Comparison of ENCODE assay signal across 8 cellular contexts in the genomic region with DNA sequence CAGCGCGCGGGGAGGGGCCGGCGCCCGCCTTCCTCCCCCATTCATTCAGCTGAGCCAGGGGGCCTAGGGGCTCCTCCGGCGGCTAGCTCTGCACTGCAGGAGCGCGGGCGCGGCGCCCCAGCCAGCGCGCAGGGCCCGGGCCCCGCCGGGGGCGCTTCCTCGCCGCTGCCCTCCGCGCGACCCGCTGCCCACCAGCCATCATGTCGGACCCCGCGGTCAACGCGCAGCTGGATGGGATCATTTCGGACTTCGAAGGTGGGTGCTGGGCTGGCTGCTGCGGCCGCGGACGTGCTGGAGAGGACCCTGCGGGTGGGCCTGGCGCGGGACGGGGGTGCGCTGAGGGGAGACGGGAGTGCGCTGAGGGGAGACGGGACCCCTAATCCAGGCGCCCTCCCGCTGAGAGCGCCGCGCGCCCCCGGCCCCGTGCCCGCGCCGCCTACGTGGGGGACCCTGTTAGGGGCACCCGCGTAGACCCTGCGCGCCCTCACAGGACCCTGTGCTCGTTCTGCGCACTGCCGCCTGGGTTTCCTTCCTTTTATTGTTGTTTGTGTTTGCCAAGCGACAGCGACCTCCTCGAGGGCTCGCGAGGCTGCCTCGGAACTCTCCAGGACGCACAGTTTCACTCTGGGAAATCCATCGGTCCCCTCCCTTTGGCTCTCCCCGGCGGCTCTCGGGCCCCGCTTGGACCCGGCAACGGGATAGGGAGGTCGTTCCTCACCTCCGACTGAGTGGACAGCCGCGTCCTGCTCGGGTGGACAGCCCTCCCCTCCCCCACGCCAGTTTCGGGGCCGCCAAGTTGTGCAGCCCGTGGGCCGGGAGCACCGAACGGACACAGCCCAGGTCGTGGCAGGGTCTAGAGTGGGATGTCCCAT.
DNase-seq lines count a peak whose midpoint lies in the region; ATAC-seq and TF ChIP-seq lines count a peak whose summit lies in the region.

No MANE protein-coding gene starts in this region.

- peak overlapping the region; percentile 90 to 98 (median 95) for H3K27ac Mint-ChIP-seq in CD8-positive, alpha-beta memory T cell
- H3K27ac Mint-ChIP-seq in natural killer cell, result peak overlapping the region; percentile 81 to 82

- intact Hi-C loops in natural killer cell (cut with micrococcal nuclease), result loop anchor here (2.0 to 5.0 kb wide), 3 partner anchors 27 to 41 kb away; no protein-coding TSS in a partner anchor

- H3K27me3 ChIP-seq in CD8-positive, alpha-beta memory T cell (ENCODE audit: insufficient read depth, low read length, poor library complexity, severe bottlenecking), result no peaks in the 10 kb centered on the region
- no peaks in the 10 kb centered on the region for H3K27me3 ChIP-seq in WERI-Rb-1 (ENCODE audit: insufficient read depth, low read depth, severe bottlenecking)

- H3K36me3 ChIP-seq in CD8-positive, alpha-beta memory T cell (ENCODE audit: insufficient read depth, low read length), result no peaks in the 10 kb centered on the region
- no peaks in the 10 kb centered on the region for H3K36me3 ChIP-seq in HEK293 (ENCODE audit: control insufficient read depth in 2 of 2, insufficient read depth in 1 of 2, low read length in 2 of 2)
- peaks cover 21% of the 10 kb centered on the region for H3K36me3 ChIP-seq in WERI-Rb-1

- no peaks in the 10 kb centered on the region for H3K27me3 Mint-ChIP-seq in CD8-positive, alpha-beta memory T cell
- no peaks in the 10 kb centered on the region for H3K27me3 Mint-ChIP-seq in natural killer cell (ENCODE audit: low read depth in 2 of 2)

- H3K4me1 ChIP-seq in CD8-positive, alpha-beta memory T cell (ENCODE audit: insufficient read depth, low read length), result peaks cover 79% of the 10 kb centered on the region
- peaks cover 15% of the 10 kb centered on the region for H3K4me1 ChIP-seq in HEK293 (ENCODE audit: control insufficient read depth, insufficient read depth, low read length)

- no peaks in the 10 kb centered on the region for H3K9me3 Mint-ChIP-seq in CD8-positive, alpha-beta memory T cell
- no peaks in the 10 kb centered on the region for H3K9me3 Mint-ChIP-seq in natural killer cell

- peak overlapping the region; percentile 90 for H3K4me3 ChIP-seq in CD8-positive, alpha-beta memory T cell (ENCODE audit: low read length)
- H3K4me3 ChIP-seq in HEK293 (ENCODE audit: low read depth, low read length) (peak overlapping the region; percentile 76), WERI-Rb-1 (ENCODE audit: low read depth, low read length) (no peak overlapping the region), epithelial cell of esophagus (ENCODE audit: low read length) (peak overlapping the region; percentile 40)

- peaks cover 63 to 76% (median 73%) of the 10 kb centered on the region in 3 donors for H3K4me1 Mint-ChIP-seq in CD8-positive, alpha-beta memory T cell
- peaks cover 52 to 66% of the 10 kb centered on the region in 2 donors for H3K4me1 Mint-ChIP-seq in natural killer cell

- CTCF ChIA-PET in CD8-positive, alpha-beta memory T cell (lab: Charles Lee), result interaction anchor here (0.5 to 4.9 kb wide), 25 partner anchors 9 to 123 kb away, joined by 3 to 55 read pairs (median 4); no protein-coding TSS in a partner anchor
- CTCF ChIA-PET in HEK293 (lab: Yijun Ruan, JAX), result interaction anchor here (0.8 to 1.3 kb wide), 3 partner anchors 42 to 93 kb away, joined by 3 to 5 read pairs (median 3); no protein-coding TSS in a partner anchor

- H3K4me3 Mint-ChIP-seq in CD8-positive, alpha-beta memory T cell, result peak overlapping the region; percentile 94 to 100 (median 100)
- peak overlapping the region; percentile 97 for H3K4me3 Mint-ChIP-seq in natural killer cell

- POLR2A ChIA-PET in CD8-positive, alpha-beta memory T cell (lab: Charles Lee), result interaction anchor here (1.0 to 4.0 kb wide), 11 partner anchors 9 to 121 kb away, joined by 3 to 35 read pairs (median 5); no protein-coding TSS in a partner anchor
- POLR2A ChIA-PET in HEK293 (lab: Yijun Ruan, JAX), result interaction anchor here (0.6 to 1.0 kb wide), 3 partner anchors 15 to 367 kb away, joined by 3 read pairs; no protein-coding TSS in a partner anchor

- DNase-seq in CD8-positive, alpha-beta memory T cell, result peak in 4 of 5 donors; percentile 23 to 75 (median 54)
- no peak for DNase-seq in WERI-Rb-1
- DNase-seq in epithelial cell of esophagus (ENCODE audit: low read depth), result no peak
- DNase-seq in natural killer cell, result no peak
- no peak for DNase-seq in NCI-H187 (lab: John Stamatoyannopoulos, UW)
- DNase-seq in HT-29 (ENCODE audit: low spot score), result no peak
- DNase-seq in kidney glomerular epithelial cell (lab: John Stamatoyannopoulos, UW), result no peak

- peaks cover 0 to 19% (median 2%) of the 10 kb centered on the region in 3 donors for H3K36me3 Mint-ChIP-seq in CD8-positive, alpha-beta memory T cell
- no peaks in the 10 kb centered on the region for H3K36me3 Mint-ChIP-seq in natural killer cell

- ATAC-seq in natural killer cell, result peak; percentile 27 to 53 (median 43)

- H3K27ac ChIP-seq in CD8-positive, alpha-beta memory T cell (ENCODE audit: low read depth, low read length), result peak overlapping the region; percentile 82
- H3K27ac ChIP-seq in HEK293 (ENCODE audit: extremely low read depth, low read depth, low read length), result peak overlapping the region; percentile 92
- peak overlapping the region; percentile 89 for H3K27ac ChIP-seq in WERI-Rb-1

- TF ChIP-seq CTCF in HEK293 (tag by site-specific recombination; IDR thresholded peaks at IDR 0.05) (peak; percentile 30; the same call in 1 of the 2 replicates), WERI-Rb-1 (IDR thresholded peaks at IDR 0.05; ENCODE audit: low read depth, low read length) (no peak), epithelial cell of esophagus (IDR thresholded peaks at IDR 0.05; ENCODE audit: insufficient read depth, low read depth, low read length, missing control alignments) (no peak), natural killer cell (IDR thresholded peaks at IDR 0.05) (no peak)

- H3K9me3 ChIP-seq in CD8-positive, alpha-beta memory T cell (ENCODE audit: low read length), result no peaks in the 10 kb centered on the region
- H3K9me3 ChIP-seq in HEK293 (ENCODE audit: control insufficient read depth, insufficient read depth, low read depth, low read length) (no peaks in the 10 kb centered on the region), WERI-Rb-1 (ENCODE audit: severe bottlenecking) (no peaks in the 10 kb centered on the region)

TF ChIP-seq in HEK293, 187 proteins besides CTCF, POLR2A, EP300 and RAD21 (continues in another document):
- TF ChIP-seq, protein P1, sequence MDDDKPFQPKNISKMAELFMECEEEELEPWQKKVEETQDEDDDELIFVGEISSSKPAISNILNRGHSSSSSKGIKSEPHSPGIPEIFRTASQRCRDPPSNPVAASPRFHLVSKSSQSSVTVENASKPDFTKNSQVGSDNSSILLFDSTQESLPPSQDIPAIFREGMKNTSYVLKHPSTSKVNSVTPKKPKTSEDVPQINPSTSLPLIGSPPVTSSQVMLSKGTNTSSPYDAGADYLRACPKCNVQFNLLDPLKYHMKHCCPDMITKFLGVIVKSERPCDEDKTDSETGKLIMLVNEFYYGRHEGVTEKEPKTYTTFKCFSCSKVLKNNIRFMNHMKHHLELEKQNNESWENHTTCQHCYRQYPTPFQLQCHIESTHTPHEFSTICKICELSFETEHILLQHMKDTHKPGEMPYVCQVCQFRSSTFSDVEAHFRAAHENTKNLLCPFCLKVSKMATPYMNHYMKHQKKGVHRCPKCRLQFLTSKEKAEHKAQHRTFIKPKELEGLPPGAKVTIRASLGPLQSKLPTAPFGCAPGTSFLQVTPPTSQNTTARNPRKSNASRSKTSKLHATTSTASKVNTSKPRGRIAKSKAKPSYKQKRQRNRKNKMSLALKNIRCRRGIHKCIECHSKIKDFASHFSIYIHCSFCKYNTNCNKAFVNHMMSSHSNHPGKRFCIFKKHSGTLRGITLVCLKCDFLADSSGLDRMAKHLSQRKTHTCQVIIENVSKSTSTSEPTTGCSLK (tag by site-specific recombination; IDR thresholded peaks at IDR 0.05), result no peak
- TF ChIP-seq, protein P2, sequence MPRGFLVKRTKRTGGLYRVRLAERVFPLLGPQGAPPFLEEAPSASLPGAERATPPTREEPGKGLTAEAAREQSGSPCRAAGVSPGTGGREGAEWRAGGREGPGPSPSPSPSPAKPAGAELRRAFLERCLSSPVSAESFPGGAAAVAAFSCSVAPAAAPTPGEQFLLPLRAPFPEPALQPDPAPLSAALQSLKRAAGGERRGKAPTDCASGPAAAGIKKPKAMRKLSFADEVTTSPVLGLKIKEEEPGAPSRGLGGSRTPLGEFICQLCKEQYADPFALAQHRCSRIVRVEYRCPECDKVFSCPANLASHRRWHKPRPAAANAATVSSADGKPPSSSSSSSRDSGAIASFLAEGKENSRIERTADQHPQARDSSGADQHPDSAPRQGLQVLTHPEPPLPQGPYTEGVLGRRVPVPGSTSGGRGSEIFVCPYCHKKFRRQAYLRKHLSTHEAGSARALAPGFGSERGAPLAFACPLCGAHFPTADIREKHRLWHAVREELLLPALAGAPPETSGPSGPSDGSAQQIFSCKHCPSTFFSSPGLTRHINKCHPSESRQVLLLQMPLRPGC (tag by site-specific recombination; IDR thresholded peaks at IDR 0.05), result no peak
- no peak for TF ChIP-seq ZNF404 (tag by site-specific recombination; IDR thresholded peaks at IDR 0.05)
- TF ChIP-seq ZNF544 (tag by site-specific recombination; IDR thresholded peaks at IDR 0.05), result no peak
- TF ChIP-seq, protein P3, sequence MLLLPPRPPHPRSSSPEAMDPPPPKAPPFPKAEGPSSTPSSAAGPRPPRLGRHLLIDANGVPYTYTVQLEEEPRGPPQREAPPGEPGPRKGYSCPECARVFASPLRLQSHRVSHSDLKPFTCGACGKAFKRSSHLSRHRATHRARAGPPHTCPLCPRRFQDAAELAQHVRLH (tag by site-specific recombination; IDR thresholded peaks at IDR 0.05), result no peak
- TF ChIP-seq ZNF571 (tag by site-specific recombination; IDR thresholded peaks at IDR 0.05), result no peak
- TF ChIP-seq, protein P4, sequence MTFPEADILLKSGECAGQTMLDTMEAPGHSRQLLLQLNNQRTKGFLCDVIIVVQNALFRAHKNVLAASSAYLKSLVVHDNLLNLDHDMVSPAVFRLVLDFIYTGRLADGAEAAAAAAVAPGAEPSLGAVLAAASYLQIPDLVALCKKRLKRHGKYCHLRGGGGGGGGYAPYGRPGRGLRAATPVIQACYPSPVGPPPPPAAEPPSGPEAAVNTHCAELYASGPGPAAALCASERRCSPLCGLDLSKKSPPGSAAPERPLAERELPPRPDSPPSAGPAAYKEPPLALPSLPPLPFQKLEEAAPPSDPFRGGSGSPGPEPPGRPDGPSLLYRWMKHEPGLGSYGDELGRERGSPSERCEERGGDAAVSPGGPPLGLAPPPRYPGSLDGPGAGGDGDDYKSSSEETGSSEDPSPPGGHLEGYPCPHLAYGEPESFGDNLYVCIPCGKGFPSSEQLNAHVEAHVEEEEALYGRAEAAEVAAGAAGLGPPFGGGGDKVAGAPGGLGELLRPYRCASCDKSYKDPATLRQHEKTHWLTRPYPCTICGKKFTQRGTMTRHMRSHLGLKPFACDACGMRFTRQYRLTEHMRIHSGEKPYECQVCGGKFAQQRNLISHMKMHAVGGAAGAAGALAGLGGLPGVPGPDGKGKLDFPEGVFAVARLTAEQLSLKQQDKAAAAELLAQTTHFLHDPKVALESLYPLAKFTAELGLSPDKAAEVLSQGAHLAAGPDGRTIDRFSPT (tag by site-specific recombination; IDR thresholded peaks at IDR 0.05), result peak; percentile 55; the same call in 1 of the 2 replicates
- no peak for TF ChIP-seq ZNF549 (tag by site-specific recombination; IDR thresholded peaks at IDR 0.05)

Comparison
In these comparisons a context has a peak if more than half of its experiments do, and no peak if none do; other contexts are left out.
1. DNase-seq: peak in CD8-positive, alpha-beta memory T cell (4 of 5); none in WERI-Rb-1 (single experiment), epithelial cell of esophagus (single experiment), natural killer cell (single experiment), NCI-H187 (0 of 2), HT-29 (single experiment) and kidney glomerular epithelial cell (single experiment).
2. Peak in every context shown above with its lines, with median percentiles within 50 percentile points of each other: H3K27ac ChIP-seq.